17 cellular contexts compared by ENCODE assay signal in genomic region chr2:151380617-151381235, GRCh38. TPM values are rescaled to one million over a fixed set of nuclear protein-coding genes. Genes with fewer than 3 reads are reported as not detected.
DNase-seq lines count a peak whose midpoint lies in the region; FAIRE-seq and TF ChIP-seq lines count a peak whose summit lies in the region.
"Had no signal": no experiment of that assay in that cellular context is flagged by ENCODE, and none has a peak within 500 bp of the region (broad histone marks: within the 10 kb centered on the region; RNA-seq: fewer than 3 reads in every experiment).

No MANE protein-coding gene starts in this region.

- no peaks in the 10 kb centered on the region for H3K27me3 ChIP-seq in SK-N-SH (ENCODE audit: insufficient read depth)
- H3K27me3 ChIP-seq in parathyroid adenoma (ENCODE audit: control insufficient read depth, insufficient read depth, low read length), result no peaks in the 10 kb centered on the region
- H3K27me3 ChIP-seq in tibial nerve, result no peaks in the 10 kb centered on the region
- no peaks in the 10 kb centered on the region for H3K27me3 ChIP-seq in prostate gland (replicated peaks; ENCODE audit: insufficient read depth)
- H3K27me3 ChIP-seq: BE2C had no signal

- H4K20me1 ChIP-seq in SK-N-SH (ENCODE audit: insufficient read depth), result no peaks in the 10 kb centered on the region

- DNase-seq in GM18507 (ENCODE audit: extremely low spot score, insufficient read length, low read depth) (no peak), SK-N-SH (no peak), amniotic epithelial cell (ENCODE audit: low read depth) (peak; percentile 27), tibial nerve (ENCODE audit: low spot score in 2 of 2) (no peak), prostate gland (ENCODE audit: low spot score) (no peak)
- DNase-seq in activated T-helper 2 cell treated with anti-CD3 and anti-CD28 coated beads, Interferon-gamma antibody, Interleukin-2, Interleukin-4, amounts not matched to agents 10 μg/mL and 5 μg/mL and 100 μg/mL, durations not matched to agents 14 hours and 24 hours and 36 hours (ENCODE audit: low spot score), result no peak
- DNase-seq: BE2C; Caco-2; CD4-positive, CD25-positive, alpha-beta regulatory T cell; MV-4-11; NCI-H1694 treated with DMSO at 0.1 percent for 48 hours; NCI-H2107; NCI-H510A treated with DMSO at 0.1 percent for 48 hours; NCI-H774; SHP77 treated with DMSO at 0.1 percent for 48 hours had no signal

- TF ChIP-seq EP300 in SK-N-SH (IDR thresholded peaks at IDR 0.05; ENCODE audit: borderline replicate concordance in 1 of 2, low read depth in 1 of 2, low read length in 1 of 2) (no peak), tibial nerve (IDR thresholded peaks at IDR 0.05) (no peak)

- H3K36me3 Mint-ChIP-seq in activated T-helper 2 cell treated with anti-CD3 and anti-CD28 coated beads, Interferon-gamma antibody, Interleukin-2, Interleukin-4, amounts not matched to agents 10 μg/mL and 5 μg/mL and 100 μg/mL, durations not matched to agents 14 hours and 24 hours and 36 hours (ENCODE audit: low read depth), result no peaks in the 10 kb centered on the region
- H3K36me3 Mint-ChIP-seq: CD4-positive, CD25-positive, alpha-beta regulatory T cell had no signal

- no peak for TF ChIP-seq RAD21 in SK-N-SH (IDR thresholded peaks at IDR 0.05; ENCODE audit: low read length)

- peaks cover 3% of the 10 kb centered on the region for H3F3A ChIP-seq in SK-N-SH (replicated peaks; ENCODE audit: insufficient read depth)

- H3K9me2 ChIP-seq in SK-N-SH, result no peaks in the 10 kb centered on the region

- H3K9me3 Mint-ChIP-seq in activated T-helper 2 cell treated with anti-CD3 and anti-CD28 coated beads, Interferon-gamma antibody, Interleukin-2, Interleukin-4, amounts not matched to agents 10 μg/mL and 5 μg/mL and 100 μg/mL, durations not matched to agents 14 hours and 24 hours and 36 hours, result no peaks in the 10 kb centered on the region

- peaks cover 4% of the 10 kb centered on the region for H3K4me1 Mint-ChIP-seq in activated T-helper 2 cell treated with anti-CD3 and anti-CD28 coated beads, Interferon-gamma antibody, Interleukin-2, Interleukin-4, amounts not matched to agents 10 μg/mL and 5 μg/mL and 100 μg/mL, durations not matched to agents 14 hours and 24 hours and 36 hours (ENCODE audit: low read depth)
- H3K4me1 Mint-ChIP-seq: GM23338 had no signal

- H2AFZ ChIP-seq in SK-N-SH (ENCODE audit: low read depth) (peak overlapping the region; percentile 44; the same call in 1 of the 2 replicates), parathyroid adenoma (peak overlapping the region; percentile 20)
- H2AFZ ChIP-seq: GM23338 had no signal

- POLR2A ChIA-PET in SK-N-SH (lab: Yijun Ruan, JAX), result no interaction called here

- CTCF ChIA-PET in SK-N-SH (lab: Yijun Ruan, JAX), result interaction anchor here (1.0 to 1.1 kb wide), 3 partner anchors 10 to 35 kb away, joined by 3 read pairs; no protein-coding TSS in a partner anchor

- H3K4me1 ChIP-seq in SK-N-SH (ENCODE audit: control insufficient read depth in 1 of 2, insufficient read depth in 2 of 2, low read depth in 1 of 2, low read length in 1 of 2) (no peaks in the 10 kb centered on the region), parathyroid adenoma (no peaks in the 10 kb centered on the region), tibial nerve (peaks cover 0 to 3% (median 0%) of the 10 kb centered on the region in 4 donors), prostate gland (replicated peaks) (no peaks in the 10 kb centered on the region)
- H3K4me1 ChIP-seq: BE2C, Caco-2 had no signal

- peak; percentile 5 for FAIRE-seq in GM18507 (lab: Jason Lieb, UNC)

- H3K4me3 Mint-ChIP-seq in activated T-helper 2 cell treated with anti-CD3 and anti-CD28 coated beads, Interferon-gamma antibody, Interleukin-2, Interleukin-4, amounts not matched to agents 10 μg/mL and 5 μg/mL and 100 μg/mL, durations not matched to agents 14 hours and 24 hours and 36 hours (ENCODE audit: low read depth), result no peak overlapping the region
- H3K4me3 Mint-ChIP-seq: CD4-positive, CD25-positive, alpha-beta regulatory T cell; GM23338 had no signal

- WGBS in SK-N-SH (ENCODE audit: low lambda C conversion rate), result 89% methylated on average over 5 of the region's 5 CpGs
- WGBS in tibial nerve, 2 donors, result 92 to 96% methylated on average over 5 of the region's 5 CpGs
- 90% methylated on average over 5 of the region's 5 CpGs for WGBS in prostate gland

- no peaks in the 10 kb centered on the region for H3K36me3 ChIP-seq in SK-N-SH (replicated peaks in 1 of 2; ENCODE audit: control insufficient read depth in 1 of 2, insufficient read depth in 2 of 2, low read length in 1 of 2)
- H3K36me3 ChIP-seq in parathyroid adenoma (ENCODE audit: control insufficient read depth, insufficient read depth, low read length), result no peaks in the 10 kb centered on the region
- H3K36me3 ChIP-seq in tibial nerve, result peaks cover 0 to 5% (median 0%) of the 10 kb centered on the region in 3 donors
- no peaks in the 10 kb centered on the region for H3K36me3 ChIP-seq in prostate gland
- H3K36me3 ChIP-seq: BE2C had no signal

- H3K79me2 ChIP-seq in SK-N-SH (ENCODE audit: insufficient read depth), result no peaks in the 10 kb centered on the region
- no peaks in the 10 kb centered on the region for H3K79me2 ChIP-seq in parathyroid adenoma

- TF ChIP-seq CTCF in SK-N-SH (IDR thresholded peaks at IDR 0.05) (no peak), parathyroid adenoma (IDR thresholded peaks at IDR 0.05) (no peak), tibial nerve (IDR thresholded peaks at IDR 0.05) (no peak), prostate gland (IDR thresholded peaks at IDR 0.05) (no peak)

- no peak overlapping the region for H3K4me2 ChIP-seq in SK-N-SH
- no peak overlapping the region for H3K4me2 ChIP-seq in parathyroid adenoma (ENCODE audit: low read length)
- H3K4me2 ChIP-seq: GM23338 had no signal

- H3K9me3 ChIP-seq in SK-N-SH (no peaks in the 10 kb centered on the region), parathyroid adenoma (ENCODE audit: control insufficient read depth, low read length) (no peaks in the 10 kb centered on the region), tibial nerve (no peaks in the 10 kb centered on the region), prostate gland (no peaks in the 10 kb centered on the region)
- H3K9me3 ChIP-seq: BE2C, Caco-2 had no signal

- no peak overlapping the region for H3K27ac ChIP-seq in SK-N-SH (ENCODE audit: low read depth in 2 of 2, low read length in 1 of 2)
- no peak overlapping the region for H3K27ac ChIP-seq in parathyroid adenoma
- no peak overlapping the region for H3K27ac ChIP-seq in tibial nerve
- H3K27ac ChIP-seq in prostate gland, result no peak overlapping the region

- peaks cover 4% of the 10 kb centered on the region for H3K27me3 Mint-ChIP-seq in activated T-helper 2 cell treated with anti-CD3 and anti-CD28 coated beads, Interferon-gamma antibody, Interleukin-2, Interleukin-4, amounts not matched to agents 10 μg/mL and 5 μg/mL and 100 μg/mL, durations not matched to agents 14 hours and 24 hours and 36 hours (ENCODE audit: low read depth)
- H3K27me3 Mint-ChIP-seq: CD4-positive, CD25-positive, alpha-beta regulatory T cell had no signal

- H3K4me3 ChIP-seq in SK-N-SH (ENCODE audit: low read depth in 2 of 2, low read length in 1 of 2) (no peak overlapping the region), parathyroid adenoma (ENCODE audit: low read depth, low read length) (no peak overlapping the region), tibial nerve (no peak overlapping the region), prostate gland (no peak overlapping the region)
- H3K4me3 ChIP-seq: GM23338 had no signal

- TF ChIP-seq POLR2A in tibial nerve (IDR thresholded peaks at IDR 0.05) (no peak), prostate gland (IDR thresholded peaks at IDR 0.05) (no peak)

- no peak overlapping the region for H3K9ac ChIP-seq in SK-N-SH
- H3K9ac ChIP-seq in parathyroid adenoma, result no peak overlapping the region

- intact Hi-C loops in prostate gland (cut with DNase I), result no loop called here
- intact Hi-C loops in activated T-helper 2 cell treated with anti-CD3 and anti-CD28 coated beads, Interferon-gamma antibody, Interleukin-2, Interleukin-4, amounts not matched to agents 10 μg/mL and 5 μg/mL and 100 μg/mL, durations not matched to agents 14 hours and 24 hours and 36 hours (cut with micrococcal nuclease), result no loop called here

- H3K27ac Mint-ChIP-seq in activated T-helper 2 cell treated with anti-CD3 and anti-CD28 coated beads, Interferon-gamma antibody, Interleukin-2, Interleukin-4, amounts not matched to agents 10 μg/mL and 5 μg/mL and 100 μg/mL, durations not matched to agents 14 hours and 24 hours and 36 hours, result no peak overlapping the region
- H3K27ac Mint-ChIP-seq: CD4-positive, CD25-positive, alpha-beta regulatory T cell had no signal

TF ChIP-seq in SK-N-SH, 30 proteins besides CTCF, POLR2A, EP300 and RAD21:
- no peak for TF ChIP-seq RCOR1 (IDR thresholded peaks at IDR 0.05; ENCODE audit: low read length)
- no peak for TF ChIP-seq MAX (IDR thresholded peaks at IDR 0.05; ENCODE audit: low read depth)
- TF ChIP-seq MXI1 (IDR thresholded peaks at IDR 0.05; ENCODE audit: low read depth, low read length), result no peak
- TF ChIP-seq RXRA (IDR thresholded peaks at IDR 0.05; ENCODE audit: borderline replicate concordance, low read depth), result no peak

RNA-seq across cellular contexts. Expression of gene TNFAIP6, which starts 23.3 kb away (rescaled TPM):
- polyA plus RNA-seq in SK-N-SH (2012; rRNA removed), result 0.58 and 1.0 TPM in 2 replicates
- polyA plus RNA-seq in SK-N-SH (2012; cell fraction: cytosol; rRNA removed), result 1.6 and 1.7 TPM in 2 replicates
- 0.50 and 1.3 TPM in 2 replicates for polyA plus RNA-seq in SK-N-SH (2012; cell fraction: nucleus; rRNA removed)
- total RNA-seq in tibial nerve (1 to 10 TPM; 4.8 to 6.7 (median 6.5) TPM), prostate gland (under 1 TPM in 1 of 2 donors, not detected in 1; 0.51 TPM)
- not detected in 2 replicates for total RNA-seq in activated T-helper 2 cell treated with anti-CD3 and anti-CD28 coated beads, Interferon-gamma antibody, Interleukin-2, Interleukin-4, amounts not matched to agents 10 μg/mL and 5 μg/mL and 100 μg/mL, durations not matched to agents 14 hours and 24 hours and 36 hours
- total RNA-seq: Caco-2; CD4-positive, CD25-positive, alpha-beta regulatory T cell had no signal
- polyA plus RNA-seq: CD4-positive, CD25-positive, alpha-beta regulatory T cell had no signal

RNA-seq across cellular contexts. Expression of gene RIF1, which starts 29.0 kb away (rescaled TPM):
- 2.4 and 3.0 TPM in 2 replicates for polyA plus RNA-seq in SK-N-SH (2012; rRNA removed)
- 2.8 and 2.9 TPM in 2 replicates for polyA plus RNA-seq in SK-N-SH (2012; cell fraction: cytosol; rRNA removed)
- 4.6 and 8.3 TPM in 2 replicates for polyA plus RNA-seq in SK-N-SH (2012; cell fraction: nucleus; rRNA removed)
- total RNA-seq in tibial nerve (10 to 100 TPM; 34.3 to 63.1 (median 46.3) TPM), prostate gland (10 to 100 TPM; 28.1 to 38.2 TPM)
- 67.1 and 72.1 TPM in 2 replicates for total RNA-seq in activated T-helper 2 cell treated with anti-CD3 and anti-CD28 coated beads, Interferon-gamma antibody, Interleukin-2, Interleukin-4, amounts not matched to agents 10 μg/mL and 5 μg/mL and 100 μg/mL, durations not matched to agents 14 hours and 24 hours and 36 hours
